Comparison of ENCODE assay signal across 16 cellular contexts in genomic region chr1:180265871-180266270, GRCh38. TPM values are rescaled to one million over a fixed set of nuclear protein-coding genes. Genes with fewer than 3 reads are reported as not detected.
DNase-seq lines count a peak whose midpoint lies in the region; ATAC-seq, FAIRE-seq and TF ChIP-seq lines count a peak whose summit lies in the region.
"Had no signal": no experiment of that assay in that cellular context is flagged by ENCODE, and none has a peak within 500 bp of the region (broad histone marks: within the 10 kb centered on the region; RNA-seq: fewer than 3 reads in every experiment).

No MANE protein-coding gene starts in this region.

- BruUV-seq in IMR-90 (replicated peaks; lab: Mats Ljungman, UMichigan) = no TSS peak

- no peak for TF ChIP-seq EP300 in A549 (IDR thresholded peaks at IDR 0.05)

- H4K91ac ChIP-seq in IMR-90 (ENCODE audit: insufficient read depth, low read depth, low read length) (no peak overlapping the region), neuronal stem cell (ENCODE audit: low read depth, low read length, poor library complexity) (no peak overlapping the region)

- no peak overlapping the region for H4K8ac ChIP-seq in IMR-90 (ENCODE audit: low read depth in 2 of 2, low read length in 2 of 2)
- no peak overlapping the region for H4K8ac ChIP-seq in neuronal stem cell (ENCODE audit: low read depth, low read length)

- peaks cover 5% of the 10 kb centered on the region for H3K9me1 ChIP-seq in IMR-90 (ENCODE audit: insufficient read depth, low read length)

- H3K4me3 Mint-ChIP-seq in stimulated activated memory B cell treated with anti-CD40 and anti-IgM and Interleukin-4, amounts not matched to agents 10 μg/mL and 1 μg/mL and 100 μg/mL, for 72 hours = no peak overlapping the region
- H3K4me3 Mint-ChIP-seq: CD8-positive, alpha-beta memory T cell; GM23338; H9 had no signal

- H3K4ac ChIP-seq in IMR-90 (ENCODE audit: low read depth, low read length) = no peak overlapping the region
- no peak overlapping the region for H3K4ac ChIP-seq in neuronal stem cell (ENCODE audit: low read length)

- no peak overlapping the region for H4K5ac ChIP-seq in IMR-90 (ENCODE audit: low read depth, low read length)

- no peak overlapping the region for H3K27ac Mint-ChIP-seq in stimulated activated memory B cell treated with anti-CD40 and anti-IgM and Interleukin-4, amounts not matched to agents 10 μg/mL and 1 μg/mL and 100 μg/mL, for 72 hours
- H3K27ac Mint-ChIP-seq: GM23338 had no signal

- H3K4me2 ChIP-seq in A549 = no peak overlapping the region
- no peak overlapping the region for H3K4me2 ChIP-seq in IMR-90 (ENCODE audit: low read depth, low read length)
- H3K4me2 ChIP-seq in neuronal stem cell (ENCODE audit: insufficient read depth, low read length, poor library complexity, severe bottlenecking) = no peak overlapping the region

- no peak for TF ChIP-seq CTCF in A549 (IDR thresholded peaks at IDR 0.05)
- no peak for TF ChIP-seq CTCF in IMR-90 (conservative IDR thresholded peaks at IDR 0.05; ENCODE audit: low read depth, low read length)
- TF ChIP-seq CTCF in coronary artery (IDR thresholded peaks at IDR 0.05) = no peak
- TF ChIP-seq CTCF in vagina (IDR thresholded peaks at IDR 0.05) = no peak

- no peak overlapping the region for H3K4me3 ChIP-seq in A549
- no peak overlapping the region for H3K4me3 ChIP-seq in IMR-90 (ENCODE audit: insufficient read depth, low read depth, low read length)
- no peak overlapping the region for H3K4me3 ChIP-seq in coronary artery
- H3K4me3 ChIP-seq in neuronal stem cell (ENCODE audit: low read length in 2 of 2) = no peak overlapping the region
- H3K4me3 ChIP-seq in vagina = no peak overlapping the region
- H3K4me3 ChIP-seq: GM23338 had no signal

- dilution Hi-C loops in IMR-90 (cut with HindIII; ENCODE audit: low sequenced_read_pairs, unreplicated experiment) = no loop called here

- H3K56ac ChIP-seq in IMR-90 (ENCODE audit: extremely low read depth, insufficient read depth, low read length) = no peak overlapping the region

- no peak overlapping the region for H2BK12ac ChIP-seq in neuronal stem cell (ENCODE audit: low read length)

- no peak for DNase-seq in A549 (ENCODE audit: low read depth in 1 of 2, low spot score in 1 of 2)
- DNase-seq in IMR-90 = no peak
- peak; percentile 53 for DNase-seq in coronary artery (ENCODE audit: low spot score)
- no peak for DNase-seq in neuronal stem cell (ENCODE audit: low spot score)
- DNase-seq in vagina (ENCODE audit: extremely low spot score in 2 of 2) = no peak
- no peak for DNase-seq in amygdala (lab: John Stamatoyannopoulos, UW)
- DNase-seq: BE2C; Caco-2; CD8-positive, alpha-beta memory T cell; DND-41; GDM1 had no signal

- TF ChIP-seq POLR2A in A549 (IDR thresholded peaks at IDR 0.05; ENCODE audit: low read length) (no peak), IMR-90 (IDR thresholded peaks at IDR 0.05; ENCODE audit: low read depth, low read length) (no peak), vagina (IDR thresholded peaks at IDR 0.05) (no peak)

- H2BK5ac ChIP-seq in IMR-90 (ENCODE audit: low read depth, low read length, poor library complexity, severe bottlenecking) = no peak overlapping the region
- H2BK5ac ChIP-seq in neuronal stem cell (ENCODE audit: low read length) = no peak overlapping the region

- no peaks in the 10 kb centered on the region for H3K9me3 Mint-ChIP-seq in stimulated activated memory B cell treated with anti-CD40 and anti-IgM and Interleukin-4, amounts not matched to agents 10 μg/mL and 1 μg/mL and 100 μg/mL, for 72 hours
- H3K9me3 Mint-ChIP-seq: CD8-positive, alpha-beta memory T cell; GM23338; H9 had no signal

- no peak overlapping the region for H2AK5ac ChIP-seq in IMR-90 (ENCODE audit: low read depth, low read length)
- peak overlapping the region; percentile 53 for H2AK5ac ChIP-seq in neuronal stem cell (ENCODE audit: low read depth, low read length)

- H3K23ac ChIP-seq in IMR-90 (ENCODE audit: low read depth, low read length) (no peak overlapping the region), neuronal stem cell (ENCODE audit: low read depth, low read length, poor library complexity) (peak overlapping the region; percentile 44)

- no peak overlapping the region for H2BK20ac ChIP-seq in IMR-90 (ENCODE audit: low read depth, low read length)

- POLR2A ChIA-PET in A549 (lab: Yijun Ruan, JAX) (no interaction called here), IMR-90 (lab: Charles Lee; ENCODE audit: unreplicated experiment) (no interaction called here)

- no peaks in the 10 kb centered on the region for H3K9me3 ChIP-seq in A549
- H3K9me3 ChIP-seq in IMR-90 (ENCODE audit: control insufficient read depth, insufficient read depth, low read length) = no peaks in the 10 kb centered on the region
- no peaks in the 10 kb centered on the region for H3K9me3 ChIP-seq in neuronal stem cell (replicated peaks in 1 of 2; ENCODE audit: control insufficient read depth in 2 of 2, insufficient read depth in 1 of 2, low read depth in 1 of 2, low read length in 2 of 2)
- no peaks in the 10 kb centered on the region for H3K9me3 ChIP-seq in vagina
- H3K9me3 ChIP-seq: BE2C, Caco-2 had no signal

- H3K9ac ChIP-seq in IMR-90 (ENCODE audit: low read depth, low read length) (no peak overlapping the region), neuronal stem cell (ENCODE audit: low read depth, low read length, poor library complexity) (no peak overlapping the region)

- H2AFZ ChIP-seq in IMR-90 (replicated peaks; ENCODE audit: low read length, poor library complexity) = no peak overlapping the region
- no peak overlapping the region for H2AFZ ChIP-seq in neuronal stem cell (ENCODE audit: low read length)
- H2AFZ ChIP-seq: GM23338 had no signal

- H2BK120ac ChIP-seq in IMR-90 (ENCODE audit: low read depth, low read length) (no peak overlapping the region), neuronal stem cell (ENCODE audit: low read depth, low read length) (no peak overlapping the region)

- ATAC-seq in A549 (peak; percentile 4 to 14; a peak in 1 of 6 replicates), IMR-90 (ENCODE audit: low read depth) (no peak), HG02571 (IDR thresholded peaks at IDR 0.05; ENCODE audit: unreplicated experiment) (no peak)
- ATAC-seq in stimulated activated memory B cell treated with anti-CD40 and anti-IgM and Interleukin-4, amounts not matched to agents 10 μg/mL and 1 μg/mL and 100 μg/mL, for 72 hours = no peak
- ATAC-seq: GM23338 had no signal

- no peaks in the 10 kb centered on the region for H3K27me3 Mint-ChIP-seq in stimulated activated memory B cell treated with anti-CD40 and anti-IgM and Interleukin-4, amounts not matched to agents 10 μg/mL and 1 μg/mL and 100 μg/mL, for 72 hours

- H3K79me1 ChIP-seq in IMR-90 (ENCODE audit: low read depth in 1 of 2, low read length in 2 of 2) (no peaks in the 10 kb centered on the region), neuronal stem cell (ENCODE audit: low read depth, low read length) (peaks cover 2% of the 10 kb centered on the region)

- H3K36me3 ChIP-seq in IMR-90 (ENCODE audit: control insufficient read depth, insufficient read depth, low read length) (no peaks in the 10 kb centered on the region), neuronal stem cell (replicated peaks in 1 of 2; ENCODE audit: control insufficient read depth in 2 of 2, insufficient read depth in 2 of 2, low read length in 2 of 2) (no peaks in the 10 kb centered on the region), vagina (no peaks in the 10 kb centered on the region)
- H3K36me3 ChIP-seq: BE2C had no signal

- H3K27ac ChIP-seq in A549 = no peak overlapping the region
- H3K27ac ChIP-seq in IMR-90 (ENCODE audit: insufficient read depth, low read length) = no peak overlapping the region
- H3K27ac ChIP-seq in coronary artery = no peak overlapping the region
- no peak overlapping the region for H3K27ac ChIP-seq in neuronal stem cell (replicated peaks; ENCODE audit: low read length)
- H3K27ac ChIP-seq in vagina = no peak overlapping the region

- CTCF ChIA-PET in A549 (lab: Yijun Ruan, JAX) (interaction anchor here (0.9 to 2.6 kb wide), 5 partner anchors 14 to 217 kb away, joined by 3 to 12 read pairs (median 3); no protein-coding TSS in a partner anchor), IMR-90 (lab: Yijun Ruan, JAX) (interaction anchor here (0.6 to 0.7 kb wide), 2 partner anchors 13 to 17 kb away, joined by 3 read pairs; no protein-coding TSS in a partner anchor)

- H3K18ac ChIP-seq in IMR-90 (ENCODE audit: low read depth, low read length) (no peak overlapping the region), neuronal stem cell (ENCODE audit: low read length) (peak overlapping the region; percentile 84)

- H2BK15ac ChIP-seq in IMR-90 (ENCODE audit: low read depth, low read length) = no peak overlapping the region
- H2BK15ac ChIP-seq in neuronal stem cell (ENCODE audit: low read length) = no peak overlapping the region

- H3K14ac ChIP-seq in IMR-90 (replicated peaks; ENCODE audit: low read depth, low read length) = no peak overlapping the region
- H3K14ac ChIP-seq in neuronal stem cell (ENCODE audit: low read length) = no peak overlapping the region

- 92% methylated on average over 4 of the region's 4 CpGs for WGBS in A549 (ENCODE audit: missing lambda C conversion rate)
- 83% methylated on average over 1 of the region's 4 CpGs; no CpG with 5 or more reads in 1 of the 2 experiments for WGBS in IMR-90 (ENCODE audit: extremely low coverage in 2 of 2, insufficient read length in 1 of 2), 2 experiments
- WGBS in neuronal stem cell (ENCODE audit: extremely low coverage in 2 of 2, insufficient read length in 2 of 2, insufficient replicate concordance in 1 of 2), 2 donors = no CpG with 5 or more reads among the region's 4 CpGs

- no peak for TF ChIP-seq RAD21 in A549 (conservative IDR thresholded peaks at IDR 0.05 in 1 of 2, IDR thresholded peaks at IDR 0.05 in 1 of 2)
- TF ChIP-seq RAD21 in IMR-90 (IDR thresholded peaks at IDR 0.05; ENCODE audit: low read length) = no peak

- H3K4me1 Mint-ChIP-seq in stimulated activated memory B cell treated with anti-CD40 and anti-IgM and Interleukin-4, amounts not matched to agents 10 μg/mL and 1 μg/mL and 100 μg/mL, for 72 hours = no peaks in the 10 kb centered on the region
- H3K4me1 Mint-ChIP-seq: CD8-positive, alpha-beta memory T cell had no signal

- H3K4me1 ChIP-seq in A549 (peaks cover 12% of the 10 kb centered on the region; the same call in 2 of the 3 replicates), IMR-90 (ENCODE audit: control insufficient read depth, insufficient read depth, low read length) (peaks cover 5% of the 10 kb centered on the region), neuronal stem cell (ENCODE audit: control insufficient read depth in 2 of 2, insufficient read depth in 1 of 2, low read depth in 1 of 2, low read length in 2 of 2) (peaks cover 14 to 23% of the 10 kb centered on the region in 2 donors), vagina (no peaks in the 10 kb centered on the region)

- H3K27me3 ChIP-seq in IMR-90 (ENCODE audit: control insufficient read depth, insufficient read depth, low read length) (peaks cover 4% of the 10 kb centered on the region; the same call in 1 of the 2 replicates), neuronal stem cell (ENCODE audit: control insufficient read depth in 3 of 3, insufficient read depth in 3 of 3, low read depth in 1 of 3, low read length in 3 of 3) (peaks cover 0 to 4% (median 2%) of the 10 kb centered on the region in 3 experiments), vagina (no peaks in the 10 kb centered on the region)
- H3K27me3 ChIP-seq: BE2C had no signal

- in situ Hi-C loops in IMR-90 (cut with MboI; ENCODE audit: low sequenced_read_pairs) = loop anchor here (25.0 kb wide), 1 partner anchor 896 kb away; no protein-coding TSS in a partner anchor

- no peak for FAIRE-seq in A549 (lab: Jason Lieb, UNC)
- FAIRE-seq: GM12892 had no signal

- intact Hi-C loops in IMR-90 (cut with micrococcal nuclease) = no loop called here
- intact Hi-C loops in vagina (cut with DNase I) = no loop called here

- peaks cover 2% of the 10 kb centered on the region; the same call in 1 of the 2 replicates for H4K20me1 ChIP-seq in IMR-90 (ENCODE audit: insufficient read depth, low read length)

- peak overlapping the region; percentile 9 for H2AK9ac ChIP-seq in IMR-90 (replicated peaks; ENCODE audit: low read depth, low read length, poor library complexity)

- no peaks in the 10 kb centered on the region for H3K36me3 Mint-ChIP-seq in stimulated activated memory B cell treated with anti-CD40 and anti-IgM and Interleukin-4, amounts not matched to agents 10 μg/mL and 1 μg/mL and 100 μg/mL, for 72 hours

RNA-seq across cellular contexts. Expression of gene LHX4, which starts 35.8 kb away (rescaled TPM):
- 0.80 and 0.95 TPM in 2 replicates for polyA plus RNA-seq in A549 (2011; rRNA removed)
- polyA plus RNA-seq in A549 (2012; cell fraction: cytosol; rRNA removed) = 0.44 and 0.56 TPM in 2 replicates
- 1.6 and 2.4 TPM in 2 replicates for polyA plus RNA-seq in A549 (2012; cell fraction: nucleus; rRNA removed)
- polyA plus RNA-seq in A549 (2017; fragmentation: RNase III; extraction: RNeasy Plus Mini Kit Qiagen cat#74134 plus additional on column Dnase treatment) = 0.62 to 0.79 TPM (median 0.62 TPM) in 3 replicates
- 1.3 and 1.4 TPM in 2 replicates for polyA minus RNA-seq in A549 (2011; rRNA and poly(A)+ RNA removed)
- 0.18 and 0.28 TPM in 2 replicates for total RNA-seq in IMR-90 (2012; rRNA removed)
- 0.03 and 0.05 TPM in 2 replicates for polyA plus RNA-seq in IMR-90 (2012; rRNA removed)
- 0.03 and 0.07 TPM in 2 replicates for polyA plus RNA-seq in IMR-90 (2012; cell fraction: cytosol; rRNA removed)
- polyA plus RNA-seq in IMR-90 (2012; cell fraction: nucleus; rRNA removed; ENCODE audit: low replicate concordance) = 0.07 and 0.15 TPM in 2 replicates
- polyA plus RNA-seq in neuronal stem cell (2013, experiment 1 of 2) = 0.06 TPM
- polyA plus RNA-seq in neuronal stem cell (2013, experiment 2 of 2) = 0.08 TPM
- total RNA-seq in vagina = 0.98 TPM
- total RNA-seq: CD8-positive, alpha-beta memory T cell had no signal

Comparison
In these comparisons a context has a peak if more than half of its experiments do, and no peak if none do; other contexts are left out.
1. ATAC-seq: peak in A549 (2 of 2); none in IMR-90 (single experiment), stimulated activated memory B cell treated with anti-CD40 and anti-IgM and Interleukin-4, amounts not matched to agents 10 μg/mL and 1 μg/mL and 100 μg/mL, for 72 hours (single experiment) and HG02571 (single experiment).